ENCODE assay signal across 1 cellular context in genomic region chr20:35541783-35542662, GRCh38.
A peak's percentile ranks its signal among the peaks of the same experiment; 100 is the strongest.
TF ChIP-seq lines count a peak whose summit lies in the region.

Gene ERGIC3 (plus strand): TSS chr20:35542078. CDS start chr20:35542098, 20 bp downstream.

TF ChIP-seq in K562, 482 proteins besides CTCF, POLR2A, EP300 and RAD21 (continued from another document and continues in another):
- no peak for TF ChIP-seq MBD1 (CRISPR knock-in tag; IDR thresholded peaks at IDR 0.05)
- TF ChIP-seq ZNF184 (CRISPR knock-in tag; IDR thresholded peaks at IDR 0.05) = no peak
- no peak for TF ChIP-seq RHOXF2B (CRISPR knock-in tag; conservative IDR thresholded peaks at IDR 0.05)
- no peak for TF ChIP-seq ZC3H11A (IDR thresholded peaks at IDR 0.05; ENCODE audit: low read depth, low read length)
- TF ChIP-seq SRSF7 (optimal IDR thresholded peaks at IDR 0.05; ENCODE audit: low read depth, low read length) = no peak
- no peak for TF ChIP-seq NR3C1 (CRISPR knock-in tag; IDR thresholded peaks at IDR 0.05)
- no peak for TF ChIP-seq GATAD2B (IDR thresholded peaks at IDR 0.05; ENCODE audit: borderline replicate concordance)
- no peak for TF ChIP-seq FOXJ2 (tag; IDR thresholded peaks at IDR 0.05)
- no peak for TF ChIP-seq RBM14 (IDR thresholded peaks at IDR 0.05; ENCODE audit: borderline replicate concordance, insufficient read depth, low read depth, low read length)
- no peak for TF ChIP-seq FOXA3 (CRISPR knock-in tag; conservative IDR thresholded peaks at IDR 0.05 in 1 of 2, IDR thresholded peaks at IDR 0.05 in 1 of 2)
- TF ChIP-seq DMBX1 (CRISPR knock-in tag; IDR thresholded peaks at IDR 0.05; ENCODE audit: borderline replicate concordance) = peak; percentile 13; the same call in 1 of the 2 replicates
- peak; percentile 95 for TF ChIP-seq KLF13 (tag; IDR thresholded peaks at IDR 0.05; ENCODE audit: borderline replicate concordance, low read depth)
- TF ChIP-seq NFIX (CRISPR knock-in tag; IDR thresholded peaks at IDR 0.05; ENCODE audit: low read depth) = no peak
- no peak for TF ChIP-seq MYBL2 (IDR thresholded peaks at IDR 0.05; ENCODE audit: low read depth)
- no peak for TF ChIP-seq MYBL2 (CRISPR knock-in tag; IDR thresholded peaks at IDR 0.05; ENCODE audit: borderline replicate concordance)
- no peak for TF ChIP-seq E2F3 (CRISPR knock-in tag; IDR thresholded peaks at IDR 0.05)
- no peak for TF ChIP-seq ATF6 (CRISPR knock-in tag; IDR thresholded peaks at IDR 0.05)
- TF ChIP-seq GATA2 (CRISPR knock-in tag; IDR thresholded peaks at IDR 0.05) = no peak
- TF ChIP-seq FOXM1 (IDR thresholded peaks at IDR 0.05; ENCODE audit: low read depth) = no peak
- no peak for TF ChIP-seq FOXM1 (CRISPR knock-in tag; IDR thresholded peaks at IDR 0.05; ENCODE audit: low read depth)
- TF ChIP-seq ZNF551 (CRISPR knock-in tag; IDR thresholded peaks at IDR 0.05) = no peak
- TF ChIP-seq DNMT1 (IDR thresholded peaks at IDR 0.05) = no peak
- no peak for TF ChIP-seq ZNF79 (CRISPR knock-in tag; IDR thresholded peaks at IDR 0.05; ENCODE audit: low read depth)
- no peak for TF ChIP-seq NFATC3 (IDR thresholded peaks at IDR 0.05)
- TF ChIP-seq CREM (IDR thresholded peaks at IDR 0.05; ENCODE audit: low read depth) = no peak
- peak; percentile 81; the same call in 1 of the 2 replicates for TF ChIP-seq FOXO4 (CRISPR knock-in tag; IDR thresholded peaks at IDR 0.05)
- no peak for TF ChIP-seq SIRT6 (IDR thresholded peaks at IDR 0.05; ENCODE audit: low read depth, low read length)
- TF ChIP-seq POLR3G (IDR thresholded peaks at IDR 0.05; ENCODE audit: extremely low read depth, insufficient read length, insufficient replicate concordance) = no peak
- no peak for TF ChIP-seq ZNF717 (CRISPR knock-in tag; IDR thresholded peaks at IDR 0.05)
- no peak for TF ChIP-seq BDP1 (IDR thresholded peaks at IDR 0.05; ENCODE audit: insufficient read depth, insufficient read length)
- TF ChIP-seq HIVEP1 (CRISPR knock-in tag; IDR thresholded peaks at IDR 0.05) = no peak
- no peak for TF ChIP-seq ZNF407 (IDR thresholded peaks at IDR 0.05; ENCODE audit: low read depth)
- TF ChIP-seq HMG20B (CRISPR knock-in tag; IDR thresholded peaks at IDR 0.05) = no peak
- TF ChIP-seq ATF7 (IDR thresholded peaks at IDR 0.05) = peak; percentile 92
- TF ChIP-seq GATAD2A (IDR thresholded peaks at IDR 0.05) = no peak
- no peak for TF ChIP-seq GABPB2 (CRISPR knock-in tag; conservative IDR thresholded peaks at IDR 0.05)
- TF ChIP-seq NR2C1 (IDR thresholded peaks at IDR 0.05) = peak; percentile 97
- peak; percentile 98 for TF ChIP-seq NR2C1 (tag; IDR thresholded peaks at IDR 0.05)
- no peak for TF ChIP-seq ZBTB17 (CRISPR knock-in tag; IDR thresholded peaks at IDR 0.05)
- TF ChIP-seq BCL6 (CRISPR knock-in tag; IDR thresholded peaks at IDR 0.05) = no peak
- TF ChIP-seq RNF2 (IDR thresholded peaks at IDR 0.05) = no peak
- TF ChIP-seq THRAP3 (IDR thresholded peaks at IDR 0.05; ENCODE audit: borderline replicate concordance) = no peak
- no peak for TF ChIP-seq HOXB6 (CRISPR knock-in tag; IDR thresholded peaks at IDR 0.05; ENCODE audit: borderline replicate concordance)
- no peak for TF ChIP-seq MTF1 (CRISPR knock-in tag; IDR thresholded peaks at IDR 0.05; ENCODE audit: borderline replicate concordance)
- no peak for TF ChIP-seq ZNF384 (IDR thresholded peaks at IDR 0.05; ENCODE audit: low read depth, low read length)
- no peak for TF ChIP-seq SMAD1 (IDR thresholded peaks at IDR 0.05; ENCODE audit: low read depth, low read length, partially characterized antibody)
- TF ChIP-seq ZBTB40 (IDR thresholded peaks at IDR 0.05) = peak; percentile 94
- no peak for TF ChIP-seq ZBTB40 (CRISPR knock-in tag; IDR thresholded peaks at IDR 0.05)
- TF ChIP-seq ZFP30 (CRISPR knock-in tag; IDR thresholded peaks at IDR 0.05; ENCODE audit: borderline replicate concordance) = no peak
